Comparison of ENCODE assay signal across 19 cellular contexts in the genomic region with DNA sequence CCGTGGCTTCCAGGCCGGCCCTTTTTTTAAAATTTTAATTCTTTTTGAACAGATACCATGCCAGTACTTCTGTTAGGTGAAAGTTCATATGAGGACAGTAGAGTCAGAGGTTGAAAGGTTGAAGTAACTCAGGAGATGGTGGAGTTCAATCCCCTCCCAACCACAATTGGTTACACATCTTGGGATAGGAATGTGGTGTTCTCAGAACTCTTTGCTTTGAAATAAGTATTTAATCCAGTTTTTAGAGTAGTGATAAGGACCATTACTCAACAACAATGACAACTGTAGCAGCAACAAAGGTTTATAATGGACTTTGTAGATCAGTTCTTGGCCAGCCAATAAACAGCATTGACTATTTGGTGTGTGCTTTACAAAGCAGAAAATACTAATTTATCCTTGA.
"Had no signal": no experiment of that assay in that cellular context is flagged by ENCODE, and none has a peak within 500 bp of the region (broad histone marks: within the 10 kb centered on the region; RNA-seq: fewer than 3 reads in every experiment).

No MANE protein-coding gene starts in this region.

- H3K27me3 Mint-ChIP-seq: activated CD4-positive, alpha-beta T cell treated with anti-CD3 and anti-CD28 coated beads, Interleukin-2, amount 10 ng/mL, durations not matched to agents 7 days and 5 days; activated naive CD8-positive, alpha-beta T cell treated with anti-CD3 and anti-CD28 coated beads, Interleukin-2, amount 10 ng/mL, durations not matched to agents 7 days and 5 days had no signal

- H3K9me3 Mint-ChIP-seq: activated CD4-positive, alpha-beta T cell treated with anti-CD3 and anti-CD28 coated beads, Interleukin-2, amount 10 ng/mL, durations not matched to agents 7 days and 5 days; activated naive CD8-positive, alpha-beta T cell treated with anti-CD3 and anti-CD28 coated beads, Interleukin-2, amount 10 ng/mL, durations not matched to agents 7 days and 5 days; activated T-helper 1 cell treated with anti-CD3 and anti-CD28 coated beads, Interleukin-12 subunit alpha, Interleukin-12 subunit beta, Interleukin-2, Interleukin-4 antibody, amounts not matched to agents 30 ng/mL and 10 ng/mL and 1 ng/mL, durations not matched to agents 14 hours and 24 hours and 36 hours; nephron; T-helper 2 cell treated with Interferon-gamma antibody and Interleukin-4, amounts not matched to agents 5 μg/mL and 100 μg/mL, for 36 hours had no signal

- DNase-seq: activated CD4-positive, alpha-beta T cell treated with anti-CD3 and anti-CD28 coated beads, Interleukin-2, amount 10 ng/mL, durations not matched to agents 7 days and 5 days; activated CD4-positive, CD25-positive, alpha-beta regulatory T cell; activated naive CD8-positive, alpha-beta T cell treated with anti-CD3 and anti-CD28 coated beads, Interleukin-2, amount 10 ng/mL, durations not matched to agents 7 days and 5 days; dorsolateral prefrontal cortex; erythroblast; hypothalamus; mesendoderm; occipital lobe; stimulated activated CD4-positive, alpha-beta T cell treated with anti-CD3 and anti-CD28 coated beads, Interleukin-15, amount 100 ng/mL, for 24 hours; stimulated activated CD4-positive, alpha-beta T cell treated with anti-CD3 and anti-CD28 coated beads, Interleukin-4, amount 100 ng/mL, for 1 hour; stimulated activated naive CD4-positive, alpha-beta T cell had no signal

- H3K4me1 ChIP-seq: vagina had no signal

- H3K36me3 Mint-ChIP-seq: activated naive CD8-positive, alpha-beta T cell treated with anti-CD3 and anti-CD28 coated beads, Interleukin-2, amount 10 ng/mL, durations not matched to agents 7 days and 5 days had no signal

- H3K4me3 ChIP-seq: ascending aorta, dorsolateral prefrontal cortex, right atrium auricular region, skin epidermis, tibial nerve, vagina had no signal

- H3K27me3 ChIP-seq: ascending aorta, dorsolateral prefrontal cortex, right atrium auricular region, tibial nerve, vagina had no signal

- H3K27ac ChIP-seq: ascending aorta, dorsolateral prefrontal cortex, skin epidermis, tibial nerve, vagina had no signal

- H3K9me3 ChIP-seq: ascending aorta, right atrium auricular region, tibial nerve, vagina had no signal

- H3K36me3 ChIP-seq: ascending aorta, right atrium auricular region, tibial nerve, vagina had no signal

- H3K4me3 Mint-ChIP-seq: activated CD4-positive, alpha-beta T cell treated with anti-CD3 and anti-CD28 coated beads, Interleukin-2, amount 10 ng/mL, durations not matched to agents 7 days and 5 days; activated naive CD8-positive, alpha-beta T cell treated with anti-CD3 and anti-CD28 coated beads, Interleukin-2, amount 10 ng/mL, durations not matched to agents 7 days and 5 days; activated T-helper 1 cell treated with anti-CD3 and anti-CD28 coated beads, Interleukin-12 subunit alpha, Interleukin-12 subunit beta, Interleukin-2, Interleukin-4 antibody, amounts not matched to agents 30 ng/mL and 10 ng/mL and 1 ng/mL, durations not matched to agents 14 hours and 24 hours and 36 hours; nephron; T-helper 2 cell treated with Interferon-gamma antibody and Interleukin-4, amounts not matched to agents 5 μg/mL and 100 μg/mL, for 36 hours had no signal

- H3K27ac Mint-ChIP-seq: activated CD4-positive, alpha-beta T cell treated with anti-CD3 and anti-CD28 coated beads, Interleukin-2, amount 10 ng/mL, durations not matched to agents 7 days and 5 days; activated naive CD8-positive, alpha-beta T cell treated with anti-CD3 and anti-CD28 coated beads, Interleukin-2, amount 10 ng/mL, durations not matched to agents 7 days and 5 days; activated T-helper 1 cell treated with anti-CD3 and anti-CD28 coated beads, Interleukin-12 subunit alpha, Interleukin-12 subunit beta, Interleukin-2, Interleukin-4 antibody, amounts not matched to agents 30 ng/mL and 10 ng/mL and 1 ng/mL, durations not matched to agents 14 hours and 24 hours and 36 hours; T-helper 2 cell treated with Interferon-gamma antibody and Interleukin-4, amounts not matched to agents 5 μg/mL and 100 μg/mL, for 36 hours had no signal
